1 cellular context compared by ENCODE assay signal in genomic region chr17:60153606-60154355, GRCh38.
TF ChIP-seq lines count a peak whose summit lies in the region.

No MANE protein-coding gene starts in this region.

TF ChIP-seq in GM23338, 12 proteins besides CTCF, POLR2A, EP300 and RAD21 (continued from another document):
- TF ChIP-seq ZNF462 (CRISPR knock-in tag; IDR thresholded peaks at IDR 0.05) (no peak), JUNB (IDR thresholded peaks at IDR 0.05; ENCODE audit: unreplicated experiment) (no peak)
TF ChIP-seq in GM23338: peak in this region for 0.
